27 cellular contexts compared by ENCODE assay signal in genomic region chr12:38697290-38697689, GRCh38.
"Had no signal": no experiment of that assay in that cellular context is flagged by ENCODE, and none has a peak within 500 bp of the region (broad histone marks: within the 10 kb centered on the region; RNA-seq: fewer than 3 reads in every experiment).

No MANE protein-coding gene starts in this region.

- H3K4me3 ChIP-seq: stomach, suprapubic skin, testis, thoracic aorta, thyroid gland, tibial artery, tibial nerve, transverse colon, upper lobe of left lung, upper lobe of right lung, uterus, vagina had no signal

- ATAC-seq: stimulated activated effector memory CD8-positive, alpha-beta T cell treated with anti-CD3 and anti-CD28 coated beads, Interleukin-12 subunit alpha, Interleukin-12 subunit beta, amount 100 ng/mL, for 72 hours; stimulated activated memory B cell treated with anti-CD40 and anti-IgM and Interleukin-4, amounts not matched to agents 10 μg/mL and 1 μg/mL and 100 μg/mL, for 72 hours; stimulated activated naive B cell treated with anti-CD40 and anti-IgM and Interleukin-4, amounts not matched to agents 10 μg/mL and 1 μg/mL and 100 μg/mL, for 72 hours; stimulated activated naive CD8-positive, alpha-beta T cell treated with anti-CD3 and anti-CD28 coated beads, Interleukin-15, amount 100 ng/mL, for 72 hours; stimulated activated naive CD8-positive, alpha-beta T cell treated with anti-CD3 and anti-CD28 coated beads, Interleukin-15, Interleukin-2, amounts not matched to agents 100 U/mL and 50 U/mL, for 24 hours; upper lobe of right lung had no signal

- DNase-seq: stimulated activated CD4-positive, alpha-beta T cell treated with anti-CD3 and anti-CD28 coated beads, Interleukin-2, amount 100 ng/mL, for 48 hours; stimulated activated CD4-positive, alpha-beta T cell treated with anti-CD3 and anti-CD28 coated beads, Interleukin-4, amount 100 ng/mL, for 1 hour; stimulated activated CD4-positive, alpha-beta T cell treated with anti-CD3 and anti-CD28 coated beads, Interleukin-4, amount 100 ng/mL, for 24 hours; stimulated activated CD4-positive, alpha-beta T cell treated with anti-CD3 and anti-CD28 coated beads, Interleukin-4, amount 100 ng/mL, for 4 hours; stimulated activated CD8-positive, alpha-beta memory T cell treated with anti-CD3 and anti-CD28 coated beads, Interleukin-4, amount 100 ng/mL, for 48 hours; stimulated activated naive B cell treated with anti-CD40 and anti-IgM and Interleukin-4, amounts not matched to agents 10 μg/mL and 1 μg/mL and 100 μg/mL, for 72 hours; stimulated activated naive CD4-positive, alpha-beta T cell; stimulated activated naive CD4-positive, alpha-beta T cell treated with Interleukin-2 at 50 U/mL for 16 hours; stimulated activated naive CD8-positive, alpha-beta T cell treated with anti-CD3 and anti-CD28 coated beads, Interleukin-15, amount 100 ng/mL, for 72 hours; stimulated activated naive CD8-positive, alpha-beta T cell treated with anti-CD3 and anti-CD28 coated beads, Interleukin-15, Interleukin-2, amounts not matched to agents 100 U/mL and 50 U/mL, for 24 hours; stomach; substantia nigra; testis; thyroid gland; tibial artery; transverse colon; trophoblast cell; upper lobe of left lung; upper lobe of right lung; uterus had no signal

- H3K4me1 ChIP-seq: stomach, suprapubic skin, testis, thyroid gland, tibial artery, tibial nerve, transverse colon, upper lobe of left lung, upper lobe of right lung, uterus, vagina had no signal

- H3K27ac ChIP-seq: stomach, suprapubic skin, testis, thoracic aorta, thyroid gland, tibial artery, tibial nerve, transverse colon, upper lobe of left lung, upper lobe of right lung, uterus, vagina had no signal

- H3K27me3 ChIP-seq: stomach, suprapubic skin, testis, thyroid gland, tibial artery, tibial nerve, transverse colon, upper lobe of left lung, upper lobe of right lung, uterus, vagina had no signal

- H3K9me3 ChIP-seq: suprapubic skin, testis, thoracic aorta, thyroid gland, tibial artery, tibial nerve, transverse colon, upper lobe of left lung, upper lobe of right lung, uterus, vagina had no signal

- H3K36me3 ChIP-seq: thyroid gland, upper lobe of right lung, uterus, vagina had no signal

- FAIRE-seq: urothelium cell line had no signal
